ENCODE assay signal across 1 cellular context in genomic region chr1:68230901-68231626, GRCh38.
TF ChIP-seq lines count a peak whose summit lies in the region.

No MANE protein-coding gene starts in this region.

TF ChIP-seq in liver, 16 proteins besides CTCF, POLR2A, EP300 and RAD21 (continued from another document):
- TF ChIP-seq ZBTB33 (IDR thresholded peaks at IDR 0.05): no peak
- no peak for TF ChIP-seq GABPA (IDR thresholded peaks at IDR 0.05 in 1 of 2, conservative IDR thresholded peaks at IDR 0.05 in 1 of 2)
- TF ChIP-seq YY1 (IDR thresholded peaks at IDR 0.05): no peak
- TF ChIP-seq HNF4A (conservative IDR thresholded peaks at IDR 0.05): no peak
- no peak for TF ChIP-seq SP1 (IDR thresholded peaks at IDR 0.05)
- no peak for TF ChIP-seq RXRA (IDR thresholded peaks at IDR 0.05)
- no peak for TF ChIP-seq HNF4G (IDR thresholded peaks at IDR 0.05)
- TF ChIP-seq EGR1 (IDR thresholded peaks at IDR 0.05; ENCODE audit: low read depth in 2 of 2): no peak
- no peak for TF ChIP-seq TAF1 (conservative IDR thresholded peaks at IDR 0.05)
- TF ChIP-seq NR2F2 (IDR thresholded peaks at IDR 0.05): no peak
- no peak for TF ChIP-seq JUND (IDR thresholded peaks at IDR 0.05)
- no peak for TF ChIP-seq ATF3 (IDR thresholded peaks at IDR 0.05)
- TF ChIP-seq FOXA2 (IDR thresholded peaks at IDR 0.05): no peak
- TF ChIP-seq REST (IDR thresholded peaks at IDR 0.05): no peak
